ENCODE assay signal across 10 cellular contexts in genomic region chr6:107634147-107635057, GRCh38.
DNase-seq lines count a peak whose midpoint lies in the region; ATAC-seq and TF ChIP-seq lines count a peak whose summit lies in the region.
"Had no signal": no experiment of that assay in that cellular context is flagged by ENCODE, and none has a peak within 500 bp of the region (broad histone marks: within the 10 kb centered on the region; RNA-seq: fewer than 3 reads in every experiment).

No MANE protein-coding gene starts in this region.

- peaks cover 60% of the 10 kb centered on the region for H3K27me3 Mint-ChIP-seq in CD4-positive, CD25-positive, alpha-beta regulatory T cell
- peaks cover 82% of the 10 kb centered on the region for H3K27me3 Mint-ChIP-seq in T-helper 2 cell treated with Interferon-gamma antibody and Interleukin-4, amounts not matched to agents 5 μg/mL and 100 μg/mL, for 36 hours (ENCODE audit: low read depth)
- H3K27me3 Mint-ChIP-seq in endothelial cell (ENCODE audit: unreplicated experiment) = peaks cover 9% of the 10 kb centered on the region
- H3K27me3 Mint-ChIP-seq in natural killer cell (ENCODE audit: low read depth in 2 of 2) = peaks cover 51 to 73% of the 10 kb centered on the region in 2 donors
- peaks cover 8% of the 10 kb centered on the region for H3K27me3 Mint-ChIP-seq in HFFc6 (ENCODE audit: insufficient read depth)

- no peaks in the 10 kb centered on the region for H3K36me3 ChIP-seq in CD4-positive, CD25-positive, alpha-beta regulatory T cell (ENCODE audit: control insufficient read depth, insufficient read depth, low read length)

- H3K4me3 ChIP-seq in CD4-positive, CD25-positive, alpha-beta regulatory T cell (ENCODE audit: low read depth, low read length) = no peak overlapping the region
- H3K4me3 ChIP-seq: lung had no signal

- H3K9me3 Mint-ChIP-seq in CD4-positive, CD25-positive, alpha-beta regulatory T cell = no peaks in the 10 kb centered on the region
- no peaks in the 10 kb centered on the region for H3K9me3 Mint-ChIP-seq in T-helper 2 cell treated with Interferon-gamma antibody and Interleukin-4, amounts not matched to agents 5 μg/mL and 100 μg/mL, for 36 hours
- no peaks in the 10 kb centered on the region for H3K9me3 Mint-ChIP-seq in endothelial cell (ENCODE audit: unreplicated experiment)
- H3K9me3 Mint-ChIP-seq in natural killer cell = no peaks in the 10 kb centered on the region
- no peaks in the 10 kb centered on the region for H3K9me3 Mint-ChIP-seq in HFFc6

- no peaks in the 10 kb centered on the region for H3K9me3 ChIP-seq in CD4-positive, CD25-positive, alpha-beta regulatory T cell (ENCODE audit: control insufficient read depth in 2 of 2, low read length in 2 of 2)

- no peak overlapping the region for H3K27ac ChIP-seq in CD4-positive, CD25-positive, alpha-beta regulatory T cell (ENCODE audit: insufficient read depth, low read length, poor library complexity, severe bottlenecking)

- peaks cover 53% of the 10 kb centered on the region for H3K27me3 ChIP-seq in CD4-positive, CD25-positive, alpha-beta regulatory T cell (ENCODE audit: control insufficient read depth, insufficient read depth, low read length)

- ATAC-seq in CD4-positive, CD25-positive, alpha-beta regulatory T cell (ENCODE audit: low read depth in 2 of 2) = peak in 1 of 2 donors; percentile 34
- ATAC-seq in natural killer cell (peak in 1 of 3 donors; percentile 65), HG02763 (IDR thresholded peaks at IDR 0.05; ENCODE audit: unreplicated experiment) (no peak)

- H3K36me3 Mint-ChIP-seq in CD4-positive, CD25-positive, alpha-beta regulatory T cell = no peaks in the 10 kb centered on the region
- H3K36me3 Mint-ChIP-seq in T-helper 2 cell treated with Interferon-gamma antibody and Interleukin-4, amounts not matched to agents 5 μg/mL and 100 μg/mL, for 36 hours (ENCODE audit: low read depth) = no peaks in the 10 kb centered on the region
- peaks cover 4% of the 10 kb centered on the region for H3K36me3 Mint-ChIP-seq in endothelial cell (ENCODE audit: low read depth, unreplicated experiment)
- peaks cover 6% of the 10 kb centered on the region for H3K36me3 Mint-ChIP-seq in natural killer cell
- no peaks in the 10 kb centered on the region for H3K36me3 Mint-ChIP-seq in HFFc6 (ENCODE audit: low read depth)

- no peak overlapping the region for H3K27ac Mint-ChIP-seq in CD4-positive, CD25-positive, alpha-beta regulatory T cell
- H3K27ac Mint-ChIP-seq in T-helper 2 cell treated with Interferon-gamma antibody and Interleukin-4, amounts not matched to agents 5 μg/mL and 100 μg/mL, for 36 hours = no peak overlapping the region
- H3K27ac Mint-ChIP-seq in endothelial cell (ENCODE audit: unreplicated experiment) = no peak overlapping the region
- H3K27ac Mint-ChIP-seq in natural killer cell = no peak overlapping the region
- H3K27ac Mint-ChIP-seq in HFFc6 = no peak overlapping the region

- peaks cover 0 to 8% (median 2%) of the 10 kb centered on the region in 4 donors for H3K4me1 Mint-ChIP-seq in CD4-positive, CD25-positive, alpha-beta regulatory T cell
- H3K4me1 Mint-ChIP-seq in T-helper 2 cell treated with Interferon-gamma antibody and Interleukin-4, amounts not matched to agents 5 μg/mL and 100 μg/mL, for 36 hours (ENCODE audit: low read depth) = no peaks in the 10 kb centered on the region
- H3K4me1 Mint-ChIP-seq in endothelial cell (ENCODE audit: unreplicated experiment) = peaks cover 6% of the 10 kb centered on the region
- peaks cover 0 to 4% of the 10 kb centered on the region in 2 donors for H3K4me1 Mint-ChIP-seq in natural killer cell
- H3K4me1 Mint-ChIP-seq in HFFc6 (ENCODE audit: low read depth) = no peaks in the 10 kb centered on the region

- intact Hi-C loops in natural killer cell (cut with micrococcal nuclease) = no loop called here

- TF ChIP-seq CTCF in endothelial cell (IDR thresholded peaks at IDR 0.05; ENCODE audit: unreplicated experiment) = no peak
- no peak for TF ChIP-seq CTCF in natural killer cell (IDR thresholded peaks at IDR 0.05)
- TF ChIP-seq CTCF in HFFc6 (IDR thresholded peaks at IDR 0.05) = no peak

- peak overlapping the region in 3 of 4 donors; percentile 40 to 52 (median 48) for H3K4me3 Mint-ChIP-seq in CD4-positive, CD25-positive, alpha-beta regulatory T cell
- H3K4me3 Mint-ChIP-seq in T-helper 2 cell treated with Interferon-gamma antibody and Interleukin-4, amounts not matched to agents 5 μg/mL and 100 μg/mL, for 36 hours = peak overlapping the region; percentile 41
- H3K4me3 Mint-ChIP-seq in endothelial cell (ENCODE audit: unreplicated experiment) (peak overlapping the region; percentile 82), natural killer cell (peak overlapping the region; percentile 65), HFFc6 (no peak overlapping the region)

- DNase-seq in CD4-positive, CD25-positive, alpha-beta regulatory T cell = no peak
- no peak for DNase-seq in T-helper 2 cell treated with Interferon-gamma antibody and Interleukin-4, amounts not matched to agents 5 μg/mL and 100 μg/mL, for 36 hours (ENCODE audit: low spot score)
- DNase-seq in endothelial cell (ENCODE audit: low spot score) (peak; percentile 39), natural killer cell (no peak), HFFc6 (no peak), amniotic stem cell (lab: John Stamatoyannopoulos, UW) (no peak), NCI-H510A treated with DMSO at 0.1 percent for 48 hours (lab: John Stamatoyannopoulos, UW) (no peak)
- DNase-seq: KG1 had no signal

- H3K4me1 ChIP-seq in CD4-positive, CD25-positive, alpha-beta regulatory T cell (ENCODE audit: control insufficient read depth, insufficient read depth, low read length, poor library complexity, severe bottlenecking) = peaks cover 5% of the 10 kb centered on the region
